In genomic region chr15:99507016-99507731, GRCh38 we compare ENCODE assay signal across 8 cellular contexts. TPM values are rescaled to one million over a fixed set of nuclear protein-coding genes. Genes with fewer than 3 reads are reported as not detected.
DNase-seq lines count a peak whose midpoint lies in the region; ATAC-seq and TF ChIP-seq lines count a peak whose summit lies in the region.

No MANE protein-coding gene starts in this region.

- DNase-seq in AG08395 (ENCODE audit: low spot score), result peak; percentile 17
- DNase-seq in NCI-H1105 (lab: John Stamatoyannopoulos, UW), result peak; percentile 95
- peak; percentile 61 for DNase-seq in astrocyte of the spinal cord (ENCODE audit: low read depth, low spot score)
- peak; percentile 36 to 67 for DNase-seq in lung microvascular endothelial cell (ENCODE audit: low read depth in 2 of 2)
- no peak for DNase-seq in retina
- DNase-seq in kidney tubule cell (ENCODE audit: low spot score), result no peak

- ATAC-seq in GM18868 (IDR thresholded peaks at IDR 0.05; ENCODE audit: unreplicated experiment) (no peak), GM19324 (IDR thresholded peaks at IDR 0.05; ENCODE audit: low FRiP score, unreplicated experiment) (no peak)

- in situ Hi-C loops in astrocyte of the spinal cord (cut with HindIII; ENCODE audit: low sequenced_read_pairs), result no loop called here

- TF ChIP-seq CTCF in astrocyte of the spinal cord (IDR thresholded peaks at IDR 0.05; ENCODE audit: low read depth, low read length), result no peak

- H3K4me3 ChIP-seq in astrocyte of the spinal cord (ENCODE audit: low read depth, low read length), result no peak overlapping the region

RNA-seq across cellular contexts. Expression of gene MEF2A, which starts 58.6 kb away (rescaled TPM):
- total RNA-seq in lung microvascular endothelial cell, result 13.9 and 16.5 TPM in 2 replicates

Comparison
In these comparisons a context has a peak if more than half of its experiments do, and no peak if none do; other contexts are left out.
1. DNase-seq: peak in AG08395 (single experiment), NCI-H1105 (single experiment), astrocyte of the spinal cord (single experiment) and lung microvascular endothelial cell (2 of 2); none in retina (single experiment) and kidney tubule cell (single experiment).